36 cellular contexts compared by ENCODE assay signal in genomic region chr18:31015715-31016459, GRCh38. TPM values are rescaled to one million over a fixed set of nuclear protein-coding genes. Genes with fewer than 3 reads are reported as not detected.
"Had no signal": no experiment of that assay in that cellular context is flagged by ENCODE, and none has a peak within 500 bp of the region (broad histone marks: within the 10 kb centered on the region; RNA-seq: fewer than 3 reads in every experiment).

No MANE protein-coding gene starts in this region.

- H3K36me3 ChIP-seq: MG63, SJCRH30 had no signal

- H3K27ac Mint-ChIP-seq: T-cell, T-helper 17 cell had no signal

- H3K4me1 Mint-ChIP-seq: T-cell, T-helper 17 cell had no signal

- H3K27me3 Mint-ChIP-seq: T-cell, T-helper 17 cell had no signal

- H3K4me2 ChIP-seq: PC-9 had no signal

- DNase-seq: Kasumi-1; MG63; NCI-H1048; NCI-H1092 treated with DMSO at 0.1 percent for 48 hours; NCI-H1105 treated with DMSO at 0.1 percent for 48 hours; NCI-H1417; NCI-H1436; NCI-H146; NCI-H1694; NCI-H187; NCI-H1930; NCI-H2029 treated with DMSO at 0.1 percent for 48 hours; NCI-H2081 treated with DMSO at 0.1 percent for 48 hours; NCI-H2107; NCI-H2171; NCI-H226; NCI-H510A treated with DMSO at 0.1 percent for 48 hours; NCI-H524 treated with DMSO at 0.1 percent for 48 hours; NCI-H526 treated with DMSO at 0.1 percent for 48 hours; NCI-H774; NK-92 treated with Interleukin-12 subunit alpha and Interleukin-12 subunit beta, amount 100 ng/mL, for 24 hours; PC-9; SHP77; SIG-M5; SJCRH30; T-cell; T-helper 17 cell had no signal

- H3K4me3 Mint-ChIP-seq: T-cell, T-helper 17 cell had no signal

- H3K9me3 ChIP-seq: MG63, SJCRH30 had no signal

- H3K4me1 ChIP-seq: SJCRH30 had no signal

- ATAC-seq: Panc1, Right ventricle myocardium inferior, SK-N-SH treated with all-trans-retinoic acid at 6 μM for 48 hours, T-cell, T-helper 17 cell had no signal

- H3K4me3 ChIP-seq: MG63, PC-9, SJCRH30, SK-N-MC had no signal

- FAIRE-seq: RCC 7860 had no signal

- H3K27me3 ChIP-seq: MG63, SJCRH30 had no signal

- H2AFZ ChIP-seq: PC-9 had no signal

- H3K27ac ChIP-seq: PC-9, RWPE1, SJCRH30, SK-N-MC had no signal

- H3K36me3 Mint-ChIP-seq: T-cell had no signal

RNA-seq across cellular contexts. Expression of gene DSC3, which starts 26.7 kb away (rescaled TPM):
- total RNA-seq: M059J; OCI-LY7; PC-9; SJCRH30; T-helper 1 cell treated with Interleukin-12 subunit alpha and Interleukin-12 subunit beta and Interleukin-4 antibody, amounts not matched to agents 30 ng/mL and 1 ng/mL, for 36 hours; T-helper 17 cell had no signal
